ENCODE assay signal across 8 cellular contexts in genomic region chr21:16534408-16535099, GRCh38.
A peak's percentile ranks its signal among the peaks of the same experiment; 100 is the strongest.
DNase-seq lines count a peak whose midpoint lies in the region; ATAC-seq and TF ChIP-seq lines count a peak whose summit lies in the region.

No MANE protein-coding gene starts in this region.

- BruUV-seq in Calu3 (replicated peaks; lab: Mats Ljungman, UMichigan) = no TSS peak

- H3K4me3 Mint-ChIP-seq in Calu3 (ENCODE audit: low read depth, unreplicated experiment) = no peak overlapping the region

- intact Hi-C loops in Calu3 (cut with micrococcal nuclease; ENCODE audit: unreplicated experiment) = no loop called here

- no peak for ATAC-seq in HG03457 (IDR thresholded peaks at IDR 0.05; ENCODE audit: unreplicated experiment)

- H3K27ac Mint-ChIP-seq in Calu3 (ENCODE audit: unreplicated experiment) = no peak overlapping the region

- no peak overlapping the region for H3K9ac ChIP-seq in mucosa of rectum (ENCODE audit: low read depth in 1 of 2, low read length in 2 of 2)

- H3K36me3 Mint-ChIP-seq in Calu3 (ENCODE audit: insufficient read depth, unreplicated experiment) = no peaks in the 10 kb centered on the region

- H3K27me3 ChIP-seq in ACC112 (ENCODE audit: insufficient read depth, low read length) (no peaks in the 10 kb centered on the region), mucosa of rectum (ENCODE audit: control insufficient read depth in 2 of 2, insufficient read depth in 2 of 2, low read length in 2 of 2) (no peaks in the 10 kb centered on the region)

- H3K79me2 ChIP-seq in ACC112 (ENCODE audit: control insufficient read depth, insufficient read depth, low read length, unreplicated experiment) = peaks cover 24% of the 10 kb centered on the region

- DNase-seq in NCI-H2227 (lab: John Stamatoyannopoulos, UW; ENCODE audit: unreplicated experiment) = peak; percentile 96
- peak; percentile 54 for DNase-seq in epithelial cell of esophagus (ENCODE audit: low read depth)
- DNase-seq in activated CD8-positive, alpha-beta memory T cell treated with anti-CD3 and anti-CD28 coated beads, Interleukin-2, amount 50 U/mL, for 48 hours = no peak
- DNase-seq in Calu3 = no peak
- no peak for DNase-seq in RPMI8226

- H3K4me3 ChIP-seq in ACC112 (ENCODE audit: low read depth, low read length) (peak overlapping the region; percentile 87), epithelial cell of esophagus (ENCODE audit: low read length) (peak overlapping the region; percentile 58), mucosa of rectum (ENCODE audit: low read length in 2 of 2) (peak overlapping the region; percentile 40 to 48)

- H3K4me1 ChIP-seq in ACC112 (ENCODE audit: control insufficient read depth, insufficient read depth, low read length, unreplicated experiment) (peaks cover 23% of the 10 kb centered on the region), mucosa of rectum (ENCODE audit: control insufficient read depth in 2 of 2, insufficient read depth in 2 of 2, low read length in 2 of 2) (no peaks in the 10 kb centered on the region)

- H3K27ac ChIP-seq in ACC112 (ENCODE audit: low read depth, low read length) = peak overlapping the region; percentile 81
- H3K27ac ChIP-seq in mucosa of rectum (ENCODE audit: low read depth in 2 of 2, low read length in 2 of 2) = peak overlapping the region in 1 of 2 donors; percentile 44

- H3K36me3 ChIP-seq in ACC112 (ENCODE audit: insufficient read depth, low read length) (peaks cover 2% of the 10 kb centered on the region), mucosa of rectum (ENCODE audit: control insufficient read depth in 2 of 2, insufficient read depth in 2 of 2, low read length in 2 of 2) (no peaks in the 10 kb centered on the region)

- peak overlapping the region; percentile 77 for H2AFZ ChIP-seq in ACC112 (ENCODE audit: low read length, unreplicated experiment)

- no peaks in the 10 kb centered on the region for H3K4me1 Mint-ChIP-seq in Calu3 (ENCODE audit: low read depth, unreplicated experiment)

- TF ChIP-seq CTCF in epithelial cell of esophagus (IDR thresholded peaks at IDR 0.05; ENCODE audit: insufficient read depth, low read depth, low read length, missing control alignments) (no peak), Calu3 (IDR thresholded peaks at IDR 0.05; ENCODE audit: unreplicated experiment) (no peak)

- CTCF ChIA-PET in Calu3 (lab: Charles Lee) = no interaction called here

- no peaks in the 10 kb centered on the region for H3K27me3 Mint-ChIP-seq in Calu3 (ENCODE audit: unreplicated experiment)

- peaks cover 0 to 2% of the 10 kb centered on the region in 2 donors for H3K9me3 ChIP-seq in mucosa of rectum (ENCODE audit: control insufficient read depth in 2 of 2, low read length in 2 of 2)

- no peaks in the 10 kb centered on the region for H3K9me3 Mint-ChIP-seq in Calu3 (ENCODE audit: low read depth, unreplicated experiment)

Comparison
In these comparisons a context has a peak if more than half of its experiments do, and no peak if none do; other contexts are left out.
1. DNase-seq: peak in NCI-H2227 (single experiment) and epithelial cell of esophagus (single experiment); none in activated CD8-positive, alpha-beta memory T cell treated with anti-CD3 and anti-CD28 coated beads, Interleukin-2, amount 50 U/mL, for 48 hours (single experiment), Calu3 (single experiment) and RPMI8226 (single experiment).
2. Peak in every context shown above with its lines, with median percentiles within 50 percentile points of each other: H3K4me3 ChIP-seq.